In the genomic region with DNA sequence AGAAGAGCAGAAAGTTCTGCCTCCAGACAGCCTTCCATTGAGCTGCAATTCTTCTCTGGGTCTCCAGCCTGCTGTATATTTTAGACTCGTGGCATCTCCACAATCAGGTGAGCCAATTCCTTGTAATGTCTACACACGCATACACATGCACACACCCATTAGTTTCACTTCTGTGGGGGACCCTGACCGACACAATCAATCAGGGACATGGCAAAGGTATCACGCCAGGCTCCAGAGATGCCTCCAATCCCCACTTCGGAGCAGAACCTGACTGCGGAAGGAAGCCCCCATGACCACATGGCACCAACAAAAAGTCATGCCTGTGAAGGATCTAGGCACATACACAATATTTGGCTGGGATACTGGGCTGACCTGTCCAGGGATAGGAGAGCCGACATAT, we compare ENCODE assay signal across 1 cellular context.
TF ChIP-seq lines count a peak whose summit lies in the region.

No MANE protein-coding gene starts in this region.

TF ChIP-seq in IMR-90, 13 proteins besides CTCF, POLR2A, EP300 and RAD21:
- TF ChIP-seq FOS (IDR thresholded peaks at IDR 0.05; ENCODE audit: low read depth, low read length) (no peak), SMC3 (IDR thresholded peaks at IDR 0.05; ENCODE audit: low read depth, low read length) (no peak), BHLHE40 (IDR thresholded peaks at IDR 0.05; ENCODE audit: low read depth, low read length) (no peak), RCOR1 (IDR thresholded peaks at IDR 0.05; ENCODE audit: insufficient replicate concordance, low read length) (no peak), CEBPB (IDR thresholded peaks at IDR 0.05; ENCODE audit: low read depth, low read length) (no peak), NFE2L2 (IDR thresholded peaks at IDR 0.05; ENCODE audit: low read depth, low read length) (no peak), CHD1 (IDR thresholded peaks at IDR 0.05; ENCODE audit: low read depth, low read length) (no peak), MAFK (IDR thresholded peaks at IDR 0.05; ENCODE audit: low read depth, low read length) (no peak), RFX5 (IDR thresholded peaks at IDR 0.05; ENCODE audit: low read depth, low read length) (no peak)
- TF ChIP-seq, protein P1, sequence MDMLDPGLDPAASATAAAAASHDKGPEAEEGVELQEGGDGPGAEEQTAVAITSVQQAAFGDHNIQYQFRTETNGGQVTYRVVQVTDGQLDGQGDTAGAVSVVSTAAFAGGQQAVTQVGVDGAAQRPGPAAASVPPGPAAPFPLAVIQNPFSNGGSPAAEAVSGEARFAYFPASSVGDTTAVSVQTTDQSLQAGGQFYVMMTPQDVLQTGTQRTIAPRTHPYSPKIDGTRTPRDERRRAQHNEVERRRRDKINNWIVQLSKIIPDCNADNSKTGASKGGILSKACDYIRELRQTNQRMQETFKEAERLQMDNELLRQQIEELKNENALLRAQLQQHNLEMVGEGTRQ (IDR thresholded peaks at IDR 0.05; ENCODE audit: low read depth, low read length): no peak
- TF ChIP-seq, protein P2, sequence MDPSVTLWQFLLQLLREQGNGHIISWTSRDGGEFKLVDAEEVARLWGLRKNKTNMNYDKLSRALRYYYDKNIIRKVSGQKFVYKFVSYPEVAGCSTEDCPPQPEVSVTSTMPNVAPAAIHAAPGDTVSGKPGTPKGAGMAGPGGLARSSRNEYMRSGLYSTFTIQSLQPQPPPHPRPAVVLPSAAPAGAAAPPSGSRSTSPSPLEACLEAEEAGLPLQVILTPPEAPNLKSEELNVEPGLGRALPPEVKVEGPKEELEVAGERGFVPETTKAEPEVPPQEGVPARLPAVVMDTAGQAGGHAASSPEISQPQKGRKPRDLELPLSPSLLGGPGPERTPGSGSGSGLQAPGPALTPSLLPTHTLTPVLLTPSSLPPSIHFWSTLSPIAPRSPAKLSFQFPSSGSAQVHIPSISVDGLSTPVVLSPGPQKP (IDR thresholded peaks at IDR 0.05; ENCODE audit: borderline replicate concordance, low read depth, low read length): no peak
TF ChIP-seq in IMR-90: peak in this region for 0.
